7 cellular contexts compared by ENCODE assay signal in genomic region chr3:52533623-52534280, GRCh38. TPM values are rescaled to one million over a fixed set of nuclear protein-coding genes. Genes with fewer than 3 reads are reported as not detected.
DNase-seq lines count a peak whose midpoint lies in the region; ATAC-seq and TF ChIP-seq lines count a peak whose summit lies in the region.

Gene NT5DC2 (minus strand): TSS chr3:52533857. CDS start chr3:52533737, 120 bp downstream.

- DNase-seq in NOMO-1 (lab: John Stamatoyannopoulos, UW; ENCODE audit: unreplicated experiment in 2 of 2) (peak; percentile 61 to 83), activated T-cell treated with anti-CD3 and anti-CD28 coated beads for 4 hours (peak; percentile 35), epithelial cell of proximal tubule (ENCODE audit: low read depth) (no peak), mucosa of gallbladder (ENCODE audit: low spot score) (peak; percentile 44)
- DNase-seq in stimulated activated CD8-positive, alpha-beta memory T cell treated with anti-CD3 and anti-CD28 coated beads, Interleukin-7, amount 100 ng/mL, for 1 hour (ENCODE audit: low read depth in 2 of 2) = peak; percentile 26 to 44

- peak within 1 kb of the TSS; percentile 80 for H3K4me3 ChIP-seq in GM12875 (ENCODE audit: low read depth, low read length)
- peak within 1 kb of the TSS; percentile 79 for H3K4me3 ChIP-seq in epithelial cell of proximal tubule (ENCODE audit: low read depth, low read length)

- ATAC-seq in HG02885 (IDR thresholded peaks at IDR 0.05; ENCODE audit: poor library complexity, unreplicated experiment) = peak; percentile 40

- TF ChIP-seq CTCF in GM12875 (IDR thresholded peaks at IDR 0.05; ENCODE audit: borderline replicate concordance, insufficient read depth, low read depth, low read length) (0 out of 2 replicates have a peak, but pooled peaks have one; percentile 2), epithelial cell of proximal tubule (conservative IDR thresholded peaks at IDR 0.05; ENCODE audit: low read depth, low read length) (no peak)

RNA-seq across cellular contexts. Expression of gene NT5DC2, which starts in this region (rescaled TPM):
- total RNA-seq in epithelial cell of proximal tubule (144 and 229 TPM in 2 replicates), mucosa of gallbladder (20.3 TPM)
